In genomic region chr4:101265816-101266172, GRCh38 we compare ENCODE assay signal across 18 cellular contexts.
DNase-seq lines count a peak whose midpoint lies in the region; ATAC-seq, FAIRE-seq and TF ChIP-seq lines count a peak whose summit lies in the region.
"Had no signal": no experiment of that assay in that cellular context is flagged by ENCODE, and none has a peak within 500 bp of the region (broad histone marks: within the 10 kb centered on the region; RNA-seq: fewer than 3 reads in every experiment).

No MANE protein-coding gene starts in this region.

- no peak overlapping the region for H3K4me2 ChIP-seq in hepatocyte

- H3K79me2 ChIP-seq in hepatocyte, result peaks cover 88% of the 10 kb centered on the region

- H3K4me1 Mint-ChIP-seq in MCF 10A (ENCODE audit: insufficient read depth, unreplicated experiment), result peaks cover 10% of the 10 kb centered on the region
- H3K4me1 Mint-ChIP-seq in type B pancreatic cell (ENCODE audit: unreplicated experiment), result peaks cover 14% of the 10 kb centered on the region

- no peak for ATAC-seq in pancreas
- ATAC-seq in HG02938 (IDR thresholded peaks at IDR 0.05; ENCODE audit: unreplicated experiment), result no peak

- H3K4me3 ChIP-seq in breast epithelium (no peak overlapping the region), hepatocyte (no peak overlapping the region), pancreas (no peak overlapping the region)
- H3K4me3 ChIP-seq: BLaER1 treated with 17β-estradiol and CSF1 and Interleukin-3, amounts not matched to agents 10 nM and 100 nM had no signal

- POLR2A ChIA-PET in MCF 10A (lab: Yijun Ruan, JAX), result interaction anchor here (1.2 to 1.3 kb wide), 2 partner anchors 9 to 34 kb away, joined by 3 to 4 read pairs; no protein-coding TSS in a partner anchor

- peaks cover 48% of the 10 kb centered on the region for H4K20me1 ChIP-seq in hepatocyte (ENCODE audit: insufficient read depth, poor library complexity, severe bottlenecking)

- H3K4me1 ChIP-seq in breast epithelium (no peaks in the 10 kb centered on the region), hepatocyte (ENCODE audit: insufficient read depth) (no peaks in the 10 kb centered on the region), pancreas (peaks cover 5 to 14% (median 10%) of the 10 kb centered on the region in 3 donors)

- no peaks in the 10 kb centered on the region for H3K36me3 Mint-ChIP-seq in MCF 10A (ENCODE audit: insufficient read depth, unreplicated experiment)
- no peaks in the 10 kb centered on the region for H3K36me3 Mint-ChIP-seq in type B pancreatic cell
- H3K36me3 Mint-ChIP-seq: CD8-positive, alpha-beta memory T cell had no signal

- 59% methylated on average over 1 of the region's 1 CpG for WGBS in hepatocyte (ENCODE audit: low lambda C conversion rate, missing lambda C conversion rate)
- WGBS in pancreas, 2 donors, result 33 to 38% methylated on average over 1 of the region's 1 CpG

- H3K9me3 ChIP-seq in breast epithelium, result no peaks in the 10 kb centered on the region
- H3K9me3 ChIP-seq in hepatocyte (ENCODE audit: low read depth), result no peaks in the 10 kb centered on the region
- H3K9me3 ChIP-seq in pancreas, result no peaks in the 10 kb centered on the region
- H3K9me3 ChIP-seq: BLaER1 treated with 17β-estradiol and CSF1 and Interleukin-3, amounts not matched to agents 10 nM and 100 nM had no signal

- DNase-seq in MCF 10A (ENCODE audit: unreplicated experiment) (no peak), breast epithelium (ENCODE audit: low spot score in 2 of 2) (no peak), hepatocyte (ENCODE audit: low spot score) (no peak), type B pancreatic cell (ENCODE audit: extremely low spot score, unreplicated experiment) (no peak), pancreas (no peak), activated T-cell treated with anti-CD3 and anti-CD28 coated beads for 4 hours (no peak)
- DNase-seq: 8988T; CD8-positive, alpha-beta memory T cell; GF-D8; Karpas-422; NCI-H187 treated with DMSO at 0.1 percent for 48 hours; NCI-H345; NCI-H526 had no signal

- CTCF ChIA-PET in MCF 10A (lab: Yijun Ruan, JAX), result interaction anchor here (0.6 to 0.9 kb wide), 2 partner anchors 11 to 71 kb away, joined by 3 to 4 read pairs; no protein-coding TSS in a partner anchor

- no peaks in the 10 kb centered on the region for H3K27me3 ChIP-seq in breast epithelium
- no peaks in the 10 kb centered on the region for H3K27me3 ChIP-seq in hepatocyte
- H3K27me3 ChIP-seq in pancreas, result no peaks in the 10 kb centered on the region
- H3K27me3 ChIP-seq: BLaER1 treated with 17β-estradiol and CSF1 and Interleukin-3, amounts not matched to agents 10 nM and 100 nM had no signal

- H3K27me3 Mint-ChIP-seq in MCF 10A (ENCODE audit: insufficient read depth, unreplicated experiment) (no peaks in the 10 kb centered on the region), type B pancreatic cell (no peaks in the 10 kb centered on the region)
- H3K27me3 Mint-ChIP-seq: CD8-positive, alpha-beta memory T cell had no signal

- FAIRE-seq in pancreas (lab: Jason Lieb, UNC), result no peak
- FAIRE-seq: GM12891, GM18507 had no signal

- no peaks in the 10 kb centered on the region for H3K9me2 ChIP-seq in hepatocyte (replicated peaks; ENCODE audit: insufficient read depth)

- intact Hi-C loops in MCF 10A (cut with micrococcal nuclease), result no loop called here
- intact Hi-C loops in breast epithelium (cut with DNase I; ENCODE audit: low total_unique reads), result no loop called here
- intact Hi-C loops in pancreas (cut with DNase I), result no loop called here

- H3K27ac ChIP-seq in breast epithelium, result no peak overlapping the region
- H3K27ac ChIP-seq in VCaP, result peak overlapping the region; percentile 33; the same call in 1 of the 2 replicates
- H3K27ac ChIP-seq in hepatocyte, result peak overlapping the region; percentile 3
- no peak overlapping the region for H3K27ac ChIP-seq in pancreas
- H3K27ac ChIP-seq: BLaER1 treated with 17β-estradiol and CSF1 and Interleukin-3, amounts not matched to agents 10 nM and 100 nM had no signal

- no TSS peak for BruUV-seq in MCF 10A (replicated peaks; lab: Mats Ljungman, UMichigan)

- H3K9me3 Mint-ChIP-seq in MCF 10A (ENCODE audit: unreplicated experiment) (no peaks in the 10 kb centered on the region), type B pancreatic cell (no peaks in the 10 kb centered on the region)
- H3K9me3 Mint-ChIP-seq: CD8-positive, alpha-beta memory T cell had no signal

- H2AFZ ChIP-seq in hepatocyte, result no peak overlapping the region

- H3K4me3 Mint-ChIP-seq in MCF 10A (ENCODE audit: unreplicated experiment) (no peak overlapping the region), type B pancreatic cell (no peak overlapping the region)
- H3K4me3 Mint-ChIP-seq: CD8-positive, alpha-beta memory T cell had no signal

- H3K36me3 ChIP-seq in breast epithelium, result no peaks in the 10 kb centered on the region
- H3K36me3 ChIP-seq in hepatocyte (replicated peaks; ENCODE audit: insufficient read depth, low read depth), result no peaks in the 10 kb centered on the region
- no peaks in the 10 kb centered on the region for H3K36me3 ChIP-seq in pancreas
- H3K36me3 ChIP-seq: BLaER1 treated with 17β-estradiol and CSF1 and Interleukin-3, amounts not matched to agents 10 nM and 100 nM had no signal

- H3K27ac Mint-ChIP-seq in MCF 10A (ENCODE audit: low read depth, unreplicated experiment) (peak overlapping the region; percentile 76), type B pancreatic cell (peak overlapping the region; percentile 91)
- H3K27ac Mint-ChIP-seq: CD8-positive, alpha-beta memory T cell had no signal

- no peak for TF ChIP-seq POLR2A in breast epithelium (IDR thresholded peaks at IDR 0.05)

- TF ChIP-seq CTCF in MCF 10A (IDR thresholded peaks at IDR 0.05; ENCODE audit: unreplicated experiment) (no peak), breast epithelium (IDR thresholded peaks at IDR 0.05) (no peak), VCaP (conservative IDR thresholded peaks at IDR 0.05) (no peak), hepatocyte (IDR thresholded peaks at IDR 0.05; ENCODE audit: poor library complexity) (no peak), type B pancreatic cell (conservative IDR thresholded peaks at IDR 0.05) (no peak), pancreas (IDR thresholded peaks at IDR 0.05) (no peak)

Comparison
In these comparisons a context has a peak if more than half of its experiments do, and no peak if none do; other contexts are left out.
1. H3K27ac ChIP-seq: peak in VCaP (single experiment) and hepatocyte (single experiment); none in breast epithelium (0 of 2) and pancreas (0 of 4).